1 cellular context compared by ENCODE assay signal in genomic region chr3:14949126-14949525, GRCh38.
TF ChIP-seq lines count a peak whose summit lies in the region.

No MANE protein-coding gene starts in this region.

TF ChIP-seq in HCT116, 20 proteins besides CTCF, POLR2A, EP300 and RAD21 (continued from another document):
- TF ChIP-seq, protein P1, sequence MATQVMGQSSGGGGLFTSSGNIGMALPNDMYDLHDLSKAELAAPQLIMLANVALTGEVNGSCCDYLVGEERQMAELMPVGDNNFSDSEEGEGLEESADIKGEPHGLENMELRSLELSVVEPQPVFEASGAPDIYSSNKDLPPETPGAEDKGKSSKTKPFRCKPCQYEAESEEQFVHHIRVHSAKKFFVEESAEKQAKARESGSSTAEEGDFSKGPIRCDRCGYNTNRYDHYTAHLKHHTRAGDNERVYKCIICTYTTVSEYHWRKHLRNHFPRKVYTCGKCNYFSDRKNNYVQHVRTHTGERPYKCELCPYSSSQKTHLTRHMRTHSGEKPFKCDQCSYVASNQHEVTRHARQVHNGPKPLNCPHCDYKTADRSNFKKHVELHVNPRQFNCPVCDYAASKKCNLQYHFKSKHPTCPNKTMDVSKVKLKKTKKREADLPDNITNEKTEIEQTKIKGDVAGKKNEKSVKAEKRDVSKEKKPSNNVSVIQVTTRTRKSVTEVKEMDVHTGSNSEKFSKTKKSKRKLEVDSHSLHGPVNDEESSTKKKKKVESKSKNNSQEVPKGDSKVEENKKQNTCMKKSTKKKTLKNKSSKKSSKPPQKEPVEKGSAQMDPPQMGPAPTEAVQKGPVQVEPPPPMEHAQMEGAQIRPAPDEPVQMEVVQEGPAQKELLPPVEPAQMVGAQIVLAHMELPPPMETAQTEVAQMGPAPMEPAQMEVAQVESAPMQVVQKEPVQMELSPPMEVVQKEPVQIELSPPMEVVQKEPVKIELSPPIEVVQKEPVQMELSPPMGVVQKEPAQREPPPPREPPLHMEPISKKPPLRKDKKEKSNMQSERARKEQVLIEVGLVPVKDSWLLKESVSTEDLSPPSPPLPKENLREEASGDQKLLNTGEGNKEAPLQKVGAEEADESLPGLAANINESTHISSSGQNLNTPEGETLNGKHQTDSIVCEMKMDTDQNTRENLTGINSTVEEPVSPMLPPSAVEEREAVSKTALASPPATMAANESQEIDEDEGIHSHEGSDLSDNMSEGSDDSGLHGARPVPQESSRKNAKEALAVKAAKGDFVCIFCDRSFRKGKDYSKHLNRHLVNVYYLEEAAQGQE (IDR thresholded peaks at IDR 0.05; ENCODE audit: low read depth): no peak
TF ChIP-seq in HCT116: peak in this region for 0.
